In the genomic region with DNA sequence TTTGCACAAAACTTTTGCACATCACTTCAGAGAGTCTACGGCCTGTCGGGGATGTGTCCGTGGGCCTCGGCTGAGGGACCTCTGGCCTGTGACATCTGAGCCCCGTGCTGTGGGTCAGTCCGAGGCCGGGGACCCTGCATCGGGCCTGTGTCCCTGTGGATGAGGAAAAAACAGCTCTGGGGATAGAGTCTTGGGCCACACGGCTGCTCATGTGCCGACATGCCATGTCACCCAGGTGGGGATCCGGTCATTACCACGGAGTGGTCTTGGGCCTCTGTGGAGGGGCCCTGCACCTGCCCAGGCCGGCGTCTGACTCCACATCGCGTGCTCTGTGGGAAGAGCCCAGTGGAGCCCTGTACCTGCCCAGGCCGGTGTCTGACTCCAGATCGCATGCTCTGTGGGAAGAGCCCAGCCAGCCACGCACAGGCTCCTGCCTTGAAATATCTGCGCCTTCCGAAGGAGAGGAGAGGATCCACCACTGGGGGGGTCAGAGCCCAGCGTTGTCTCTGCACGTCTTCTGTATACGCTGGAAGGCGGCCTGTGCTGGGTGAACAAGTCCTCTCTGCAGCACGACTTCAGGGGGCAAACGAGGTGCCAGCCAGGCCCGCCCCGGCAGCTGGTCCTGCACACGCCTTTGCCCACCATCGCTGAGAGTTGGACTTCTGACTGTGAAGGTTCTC, we compare ENCODE assay signal across 22 cellular contexts. TPM values are rescaled to one million over a fixed set of nuclear protein-coding genes. Genes with fewer than 3 reads are reported as not detected.
DNase-seq lines count a peak whose midpoint lies in the region; ATAC-seq and TF ChIP-seq lines count a peak whose summit lies in the region.
"Had no signal": no experiment of that assay in that cellular context is flagged by ENCODE, and none has a peak within 500 bp of the region (broad histone marks: within the 10 kb centered on the region; RNA-seq: fewer than 3 reads in every experiment).

No MANE protein-coding gene starts in this region.

- no peak overlapping the region for H3K4me3 ChIP-seq in sigmoid colon
- H3K4me3 ChIP-seq in effector memory CD4-positive, alpha-beta T cell (ENCODE audit: insufficient read depth, low read depth, low read length, poor library complexity, severe bottlenecking) = no peak overlapping the region
- H3K4me3 ChIP-seq: GM12878, GM23338 had no signal

- H3K4me3 Mint-ChIP-seq in stimulated activated naive CD8-positive, alpha-beta T cell treated with anti-CD3 and anti-CD28 coated beads, Interleukin-15, amount 100 ng/mL, for 72 hours = no peak overlapping the region
- H3K4me3 Mint-ChIP-seq: CD8-positive, alpha-beta memory T cell; GM23338 had no signal

- H3K27ac Mint-ChIP-seq in stimulated activated naive CD8-positive, alpha-beta T cell treated with anti-CD3 and anti-CD28 coated beads, Interleukin-15, amount 100 ng/mL, for 72 hours = no peak overlapping the region
- H3K27ac Mint-ChIP-seq: CD8-positive, alpha-beta memory T cell; GM23338 had no signal

- intact Hi-C loops in sigmoid colon (cut with DNase I) = no loop called here

- H3K27ac ChIP-seq in sigmoid colon = no peak overlapping the region
- no peak overlapping the region for H3K27ac ChIP-seq in effector memory CD4-positive, alpha-beta T cell (ENCODE audit: insufficient read depth, low read length, poor library complexity, severe bottlenecking)

- peaks cover 0 to 10% (median 1%) of the 10 kb centered on the region in 4 donors for H3K9me3 ChIP-seq in sigmoid colon
- no peaks in the 10 kb centered on the region for H3K9me3 ChIP-seq in effector memory CD4-positive, alpha-beta T cell (ENCODE audit: control insufficient read depth, low read length)

- H3K9me3 Mint-ChIP-seq in stimulated activated naive CD8-positive, alpha-beta T cell treated with anti-CD3 and anti-CD28 coated beads, Interleukin-15, amount 100 ng/mL, for 72 hours = peaks cover 0 to 10% of the 10 kb centered on the region in 2 donors

- no peak for TF ChIP-seq EP300 in sigmoid colon (IDR thresholded peaks at IDR 0.05)

- DNase-seq in stimulated activated naive CD8-positive, alpha-beta T cell treated with anti-CD3 and anti-CD28 coated beads, Interleukin-15, amount 100 ng/mL, for 72 hours = no peak
- no peak for DNase-seq in stimulated activated naive CD8-positive, alpha-beta T cell treated with anti-CD3 and anti-CD28 coated beads, Interleukin-15, Interleukin-2, amounts not matched to agents 100 U/mL and 50 U/mL, for 24 hours
- DNase-seq in islet precursor cell (peak; percentile 45), sigmoid colon (peak; percentile 53), T-helper 2 cell (no peak), kidney tubule cell (ENCODE audit: low spot score) (no peak)
- no peak for DNase-seq in effector memory CD4-positive, alpha-beta T cell
- DNase-seq in activated CD8-positive, alpha-beta memory T cell treated with anti-CD3 and anti-CD28 coated beads, Interleukin-2, amount 50 U/mL, for 4 hours = no peak
- DNase-seq: C1 segment of cervical spinal cord; CD8-positive, alpha-beta memory T cell; DMS53; EL; NCI-H1092 treated with DMSO at 0.1 percent for 48 hours; NCI-H146; NCI-H2081; NCI-H446 treated with DMSO at 0.1 percent for 48 hours; NCI-H748 treated with DMSO at 0.1 percent for 48 hours; NK-92 treated with Interleukin-12 subunit alpha and Interleukin-12 subunit beta, amount 100 ng/mL, for 24 hours; Right ventricle myocardium superior had no signal

- H3K4me1 Mint-ChIP-seq in stimulated activated naive CD8-positive, alpha-beta T cell treated with anti-CD3 and anti-CD28 coated beads, Interleukin-15, amount 100 ng/mL, for 72 hours = no peaks in the 10 kb centered on the region
- H3K4me1 Mint-ChIP-seq: CD8-positive, alpha-beta memory T cell; GM23338 had no signal

- H3K27me3 ChIP-seq in sigmoid colon = no peaks in the 10 kb centered on the region
- H3K27me3 ChIP-seq in effector memory CD4-positive, alpha-beta T cell (replicated peaks; ENCODE audit: control insufficient read depth, insufficient read depth, low read length, poor library complexity, severe bottlenecking) = no peaks in the 10 kb centered on the region

- peaks cover 25% of the 10 kb centered on the region for H3K27me3 Mint-ChIP-seq in stimulated activated naive CD8-positive, alpha-beta T cell treated with anti-CD3 and anti-CD28 coated beads, Interleukin-15, amount 100 ng/mL, for 72 hours

- ATAC-seq in stimulated activated naive CD8-positive, alpha-beta T cell treated with anti-CD3 and anti-CD28 coated beads, Interleukin-15, amount 100 ng/mL, for 72 hours = peak; percentile 23
- no peak for ATAC-seq in stimulated activated naive CD8-positive, alpha-beta T cell treated with anti-CD3 and anti-CD28 coated beads, Interleukin-15, Interleukin-2, amounts not matched to agents 100 U/mL and 50 U/mL, for 24 hours
- ATAC-seq: GM12878, GM23338 had no signal

- no peaks in the 10 kb centered on the region for H3K4me1 ChIP-seq in sigmoid colon
- no peaks in the 10 kb centered on the region for H3K4me1 ChIP-seq in effector memory CD4-positive, alpha-beta T cell (ENCODE audit: control insufficient read depth, insufficient read depth, low read length, poor library complexity, severe bottlenecking)

- no peak for TF ChIP-seq POLR2A in sigmoid colon (IDR thresholded peaks at IDR 0.05)

- WGBS in sigmoid colon, 2 donors = 88 to 91% methylated on average over 31 of the region's 31 CpGs

- no peaks in the 10 kb centered on the region for H3K36me3 ChIP-seq in sigmoid colon
- H3K36me3 ChIP-seq in effector memory CD4-positive, alpha-beta T cell (ENCODE audit: control insufficient read depth, insufficient read depth, low read length) = no peaks in the 10 kb centered on the region

- TF ChIP-seq CTCF in sigmoid colon (IDR thresholded peaks at IDR 0.05) = no peak

RNA-seq across cellular contexts. Expression of a gene that starts 27.5 kb away (rescaled TPM):
- total RNA-seq in sigmoid colon = not detected
- under 1 TPM in 1 of 3 donors, not detected in 2; 0.06 TPM for polyA plus RNA-seq in sigmoid colon
- total RNA-seq: A673; CD8-positive, alpha-beta memory T cell; GM12878 had no signal
- polyA plus RNA-seq: CD8-positive, alpha-beta memory T cell; GM12878 had no signal

Comparison
In these comparisons a context has a peak if more than half of its experiments do, and no peak if none do; other contexts are left out.
1. DNase-seq: peak in islet precursor cell (single experiment) and sigmoid colon (single experiment); none in stimulated activated naive CD8-positive, alpha-beta T cell treated with anti-CD3 and anti-CD28 coated beads, Interleukin-15, amount 100 ng/mL, for 72 hours (0 of 2), stimulated activated naive CD8-positive, alpha-beta T cell treated with anti-CD3 and anti-CD28 coated beads, Interleukin-15, Interleukin-2, amounts not matched to agents 100 U/mL and 50 U/mL, for 24 hours (single experiment), T-helper 2 cell (0 of 5), effector memory CD4-positive, alpha-beta T cell (0 of 3), kidney tubule cell (single experiment) and activated CD8-positive, alpha-beta memory T cell treated with anti-CD3 and anti-CD28 coated beads, Interleukin-2, amount 50 U/mL, for 4 hours (single experiment).